Comparison of ENCODE assay signal across 1 cellular context in the genomic region with DNA sequence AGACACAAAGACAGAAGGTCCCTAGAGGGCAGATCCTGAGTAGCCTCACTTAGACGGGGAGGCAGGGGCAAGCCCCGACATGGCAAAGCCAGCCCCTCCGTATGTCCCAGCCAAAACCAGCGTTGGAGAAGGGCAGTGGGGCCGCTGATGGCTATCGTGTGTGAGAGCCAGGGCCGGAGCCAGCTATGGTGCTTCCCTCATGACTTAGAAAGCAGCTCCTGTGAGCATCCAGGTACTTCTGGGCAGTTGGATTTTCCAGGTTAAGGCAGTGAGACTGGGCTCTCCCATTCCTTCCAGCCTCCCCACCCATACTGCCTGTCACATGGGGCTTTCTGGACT.
TF ChIP-seq lines count a peak whose summit lies in the region.

No MANE protein-coding gene starts in this region.

TF ChIP-seq in HepG2, 621 proteins besides CTCF, POLR2A, EP300 and RAD21:
- peak; percentile 53; the same call in 1 of the 2 replicates for TF ChIP-seq ZNF292 (CRISPR knock-in tag; IDR thresholded peaks at IDR 0.05; ENCODE audit: borderline replicate concordance, low read depth)
- 0 out of 2 replicates have a peak, but pooled peaks have one; percentile 0 for TF ChIP-seq DPF2 (CRISPR knock-in tag; IDR thresholded peaks at IDR 0.05; ENCODE audit: borderline replicate concordance, low read depth)
- TF ChIP-seq PRMT3 (CRISPR knock-in tag; IDR thresholded peaks at IDR 0.05; ENCODE audit: borderline replicate concordance, low read depth): 0 out of 2 replicates have a peak, but pooled peaks have one; percentile 14
- TF ChIP-seq RFX5 (IDR thresholded peaks at IDR 0.05; ENCODE audit: low read depth, low read length): no peak
- TF ChIP-seq U2AF2 (IDR thresholded peaks at IDR 0.05; ENCODE audit: low read depth, low read length): no peak
- no peak for TF ChIP-seq KLF13 (CRISPR knock-in tag; IDR thresholded peaks at IDR 0.05)
- TF ChIP-seq REPIN1 (CRISPR knock-in tag; IDR thresholded peaks at IDR 0.05; ENCODE audit: borderline replicate concordance, low read depth): peak; percentile 18; the same call in 1 of the 2 replicates
- TF ChIP-seq CC2D1A (CRISPR knock-in tag; IDR thresholded peaks at IDR 0.05): no peak
- peak; percentile 28; the same call in 1 of the 2 replicates for TF ChIP-seq ZNF451 (CRISPR knock-in tag; IDR thresholded peaks at IDR 0.05)
- no peak for TF ChIP-seq ZNF253 (CRISPR knock-in tag; IDR thresholded peaks at IDR 0.05; ENCODE audit: borderline replicate concordance)
- no peak for TF ChIP-seq FOXA3 (CRISPR knock-in tag; IDR thresholded peaks at IDR 0.05)
- TF ChIP-seq, protein P1, sequence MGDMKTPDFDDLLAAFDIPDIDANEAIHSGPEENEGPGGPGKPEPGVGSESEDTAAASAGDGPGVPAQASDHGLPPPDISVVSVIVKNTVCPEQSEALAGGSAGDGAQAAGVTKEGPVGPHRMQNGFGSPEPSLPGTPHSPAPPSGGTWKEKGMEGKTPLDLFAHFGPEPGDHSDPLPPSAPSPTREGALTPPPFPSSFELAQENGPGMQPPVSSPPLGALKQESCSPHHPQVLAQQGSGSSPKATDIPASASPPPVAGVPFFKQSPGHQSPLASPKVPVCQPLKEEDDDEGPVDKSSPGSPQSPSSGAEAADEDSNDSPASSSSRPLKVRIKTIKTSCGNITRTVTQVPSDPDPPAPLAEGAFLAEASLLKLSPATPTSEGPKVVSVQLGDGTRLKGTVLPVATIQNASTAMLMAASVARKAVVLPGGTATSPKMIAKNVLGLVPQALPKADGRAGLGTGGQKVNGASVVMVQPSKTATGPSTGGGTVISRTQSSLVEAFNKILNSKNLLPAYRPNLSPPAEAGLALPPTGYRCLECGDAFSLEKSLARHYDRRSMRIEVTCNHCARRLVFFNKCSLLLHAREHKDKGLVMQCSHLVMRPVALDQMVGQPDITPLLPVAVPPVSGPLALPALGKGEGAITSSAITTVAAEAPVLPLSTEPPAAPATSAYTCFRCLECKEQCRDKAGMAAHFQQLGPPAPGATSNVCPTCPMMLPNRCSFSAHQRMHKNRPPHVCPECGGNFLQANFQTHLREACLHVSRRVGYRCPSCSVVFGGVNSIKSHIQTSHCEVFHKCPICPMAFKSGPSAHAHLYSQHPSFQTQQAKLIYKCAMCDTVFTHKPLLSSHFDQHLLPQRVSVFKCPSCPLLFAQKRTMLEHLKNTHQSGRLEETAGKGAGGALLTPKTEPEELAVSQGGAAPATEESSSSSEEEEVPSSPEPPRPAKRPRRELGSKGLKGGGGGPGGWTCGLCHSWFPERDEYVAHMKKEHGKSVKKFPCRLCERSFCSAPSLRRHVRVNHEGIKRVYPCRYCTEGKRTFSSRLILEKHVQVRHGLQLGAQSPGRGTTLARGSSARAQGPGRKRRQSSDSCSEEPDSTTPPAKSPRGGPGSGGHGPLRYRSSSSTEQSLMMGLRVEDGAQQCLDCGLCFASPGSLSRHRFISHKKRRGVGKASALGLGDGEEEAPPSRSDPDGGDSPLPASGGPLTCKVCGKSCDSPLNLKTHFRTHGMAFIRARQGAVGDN (CRISPR knock-in tag; IDR thresholded peaks at IDR 0.05): peak; percentile 14; the same call in 1 of the 2 replicates
- TF ChIP-seq, protein P2, sequence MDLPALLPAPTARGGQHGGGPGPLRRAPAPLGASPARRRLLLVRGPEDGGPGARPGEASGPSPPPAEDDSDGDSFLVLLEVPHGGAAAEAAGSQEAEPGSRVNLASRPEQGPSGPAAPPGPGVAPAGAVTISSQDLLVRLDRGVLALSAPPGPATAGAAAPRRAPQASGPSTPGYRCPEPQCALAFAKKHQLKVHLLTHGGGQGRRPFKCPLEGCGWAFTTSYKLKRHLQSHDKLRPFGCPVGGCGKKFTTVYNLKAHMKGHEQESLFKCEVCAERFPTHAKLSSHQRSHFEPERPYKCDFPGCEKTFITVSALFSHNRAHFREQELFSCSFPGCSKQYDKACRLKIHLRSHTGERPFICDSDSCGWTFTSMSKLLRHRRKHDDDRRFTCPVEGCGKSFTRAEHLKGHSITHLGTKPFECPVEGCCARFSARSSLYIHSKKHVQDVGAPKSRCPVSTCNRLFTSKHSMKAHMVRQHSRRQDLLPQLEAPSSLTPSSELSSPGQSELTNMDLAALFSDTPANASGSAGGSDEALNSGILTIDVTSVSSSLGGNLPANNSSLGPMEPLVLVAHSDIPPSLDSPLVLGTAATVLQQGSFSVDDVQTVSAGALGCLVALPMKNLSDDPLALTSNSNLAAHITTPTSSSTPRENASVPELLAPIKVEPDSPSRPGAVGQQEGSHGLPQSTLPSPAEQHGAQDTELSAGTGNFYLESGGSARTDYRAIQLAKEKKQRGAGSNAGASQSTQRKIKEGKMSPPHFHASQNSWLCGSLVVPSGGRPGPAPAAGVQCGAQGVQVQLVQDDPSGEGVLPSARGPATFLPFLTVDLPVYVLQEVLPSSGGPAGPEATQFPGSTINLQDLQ (CRISPR knock-in tag; IDR thresholded peaks at IDR 0.05): 0 out of 2 replicates have a peak, but pooled peaks have one; percentile 37
- TF ChIP-seq ZNF777 (CRISPR knock-in tag; IDR thresholded peaks at IDR 0.05): peak; percentile 79; the same call in 1 of the 2 replicates
